9 cellular contexts compared by ENCODE assay signal in the genomic region with DNA sequence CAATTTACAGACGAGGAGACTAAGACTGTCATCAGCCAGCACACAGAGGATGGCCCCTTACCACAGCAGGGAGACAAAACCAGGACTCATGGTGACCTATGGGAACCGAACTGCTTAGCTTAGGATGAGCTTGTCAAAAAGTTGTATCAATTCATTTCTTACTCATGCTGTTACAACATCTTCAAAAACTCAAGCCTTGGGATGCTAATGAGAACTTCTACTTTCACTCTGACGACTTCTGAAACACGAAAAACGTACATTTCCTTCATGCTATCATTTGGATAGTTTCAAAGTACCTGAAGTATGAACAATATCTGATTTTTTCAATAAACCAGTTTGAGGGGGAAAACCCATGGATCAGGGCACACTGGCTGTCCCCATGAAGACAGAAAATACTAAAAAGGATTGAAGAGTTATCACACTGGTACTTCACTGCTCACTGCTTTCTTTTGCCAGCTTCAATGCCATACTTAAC. TPM values are rescaled to one million over a fixed set of nuclear protein-coding genes. Genes with fewer than 3 reads are reported as not detected.
DNase-seq lines count a peak whose midpoint lies in the region; ATAC-seq and TF ChIP-seq lines count a peak whose summit lies in the region.
"Had no signal": no experiment of that assay in that cellular context is flagged by ENCODE, and none has a peak within 500 bp of the region (broad histone marks: within the 10 kb centered on the region; RNA-seq: fewer than 3 reads in every experiment).

No MANE protein-coding gene starts in this region.

- no peaks in the 10 kb centered on the region for H3K9me3 ChIP-seq in CD4-positive, CD25-positive, alpha-beta regulatory T cell (ENCODE audit: control insufficient read depth in 2 of 2, low read length in 2 of 2)
- H3K9me3 ChIP-seq: uterus had no signal

- H3K36me3 Mint-ChIP-seq in CD4-positive, CD25-positive, alpha-beta regulatory T cell: peaks cover 8% of the 10 kb centered on the region
- H3K36me3 Mint-ChIP-seq in activated B cell treated with CpG ODN at 0.5 μM for 24 hours (ENCODE audit: low read depth): peaks cover 5% of the 10 kb centered on the region

- H3K4me3 ChIP-seq in CD4-positive, CD25-positive, alpha-beta regulatory T cell (ENCODE audit: low read depth, low read length): peak overlapping the region; percentile 93
- H3K4me3 ChIP-seq: uterus had no signal

- no peaks in the 10 kb centered on the region for H3K27me3 Mint-ChIP-seq in CD4-positive, CD25-positive, alpha-beta regulatory T cell
- no peaks in the 10 kb centered on the region for H3K27me3 Mint-ChIP-seq in activated B cell treated with CpG ODN at 0.5 μM for 24 hours

- peaks cover 0 to 2% (median 0%) of the 10 kb centered on the region in 7 donors for H3K9me3 Mint-ChIP-seq in CD4-positive, CD25-positive, alpha-beta regulatory T cell
- H3K9me3 Mint-ChIP-seq in activated B cell treated with CpG ODN at 0.5 μM for 24 hours: no peaks in the 10 kb centered on the region

- no peak for TF ChIP-seq CTCF in activated B cell treated with CpG ODN at 0.5 μM for 24 hours (IDR thresholded peaks at IDR 0.05)

- H3K36me3 ChIP-seq in CD4-positive, CD25-positive, alpha-beta regulatory T cell (ENCODE audit: control insufficient read depth, insufficient read depth, low read length): no peaks in the 10 kb centered on the region
- H3K36me3 ChIP-seq: uterus had no signal

- CTCF ChIA-PET in activated B cell treated with CpG ODN at 0.5 μM for 24 hours (lab: Charles Lee): interaction anchor here (1.0 kb wide), 2 partner anchors 24 to 41 kb away, joined by 3 to 4 read pairs; no protein-coding TSS in a partner anchor

- POLR2A ChIA-PET in activated B cell treated with CpG ODN at 0.5 μM for 24 hours (lab: Charles Lee): interaction anchor here (0.7 to 2.5 kb wide), 13 partner anchors 10 to 93 kb away, joined by 3 to 25 read pairs (median 4); a partner anchor contains a TSS

- peak in 1 of 3 donors; percentile 76 for DNase-seq in CD4-positive, CD25-positive, alpha-beta regulatory T cell
- DNase-seq in activated B cell treated with CpG ODN at 0.5 μM for 24 hours: no peak
- DNase-seq in G401 (ENCODE audit: low spot score): no peak
- DNase-seq in NCI-H146 (lab: John Stamatoyannopoulos, UW): no peak
- no peak for DNase-seq in mucosa of gallbladder (ENCODE audit: low spot score)
- no peak for DNase-seq in cerebellar cortex (ENCODE audit: low spot score)
- DNase-seq: uterus had no signal

- ATAC-seq in CD4-positive, CD25-positive, alpha-beta regulatory T cell (ENCODE audit: low read depth in 2 of 2): peak; percentile 25 to 35
- peak; percentile 40 for ATAC-seq in GM19372 (IDR thresholded peaks at IDR 0.05; ENCODE audit: low read depth, unreplicated experiment)
- ATAC-seq in HG03097 (IDR thresholded peaks at IDR 0.05; ENCODE audit: low FRiP score, unreplicated experiment): peak; percentile 50
- peak; percentile 53 for ATAC-seq in activated B cell treated with CpG ODN at 0.5 μM for 24 hours (ENCODE audit: low read depth)

- peak overlapping the region; percentile 92 for H3K27ac ChIP-seq in CD4-positive, CD25-positive, alpha-beta regulatory T cell (ENCODE audit: insufficient read depth, low read length, poor library complexity, severe bottlenecking)
- H3K27ac ChIP-seq: uterus had no signal

- H3K27me3 ChIP-seq in CD4-positive, CD25-positive, alpha-beta regulatory T cell (ENCODE audit: control insufficient read depth, insufficient read depth, low read length): no peaks in the 10 kb centered on the region
- H3K27me3 ChIP-seq: uterus had no signal

- H3K4me1 Mint-ChIP-seq in CD4-positive, CD25-positive, alpha-beta regulatory T cell: peaks cover 30 to 92% (median 72%) of the 10 kb centered on the region in 4 donors
- H3K4me1 Mint-ChIP-seq in activated B cell treated with CpG ODN at 0.5 μM for 24 hours: peaks cover 56% of the 10 kb centered on the region

- peak overlapping the region; percentile 82 to 94 (median 88) for H3K4me3 Mint-ChIP-seq in CD4-positive, CD25-positive, alpha-beta regulatory T cell
- peak overlapping the region; percentile 78 for H3K4me3 Mint-ChIP-seq in activated B cell treated with CpG ODN at 0.5 μM for 24 hours

- H3K4me1 ChIP-seq in CD4-positive, CD25-positive, alpha-beta regulatory T cell (ENCODE audit: control insufficient read depth, insufficient read depth, low read length, poor library complexity, severe bottlenecking): peaks cover 76% of the 10 kb centered on the region
- H3K4me1 ChIP-seq: uterus had no signal

- intact Hi-C loops in activated B cell treated with CpG ODN at 0.5 μM for 24 hours (cut with micrococcal nuclease): loop anchor here (1.0 to 10.0 kb wide), 13 partner anchors 13 to 932 kb away; a partner anchor contains a TSS

- peak overlapping the region; percentile 98 to 100 (median 99) for H3K27ac Mint-ChIP-seq in CD4-positive, CD25-positive, alpha-beta regulatory T cell
- peak overlapping the region; percentile 98 for H3K27ac Mint-ChIP-seq in activated B cell treated with CpG ODN at 0.5 μM for 24 hours

- in situ Hi-C loops in G401 (cut with HindIII; ENCODE audit: low sequenced_read_pairs): no loop called here

RNA-seq across cellular contexts. Expression of a gene that starts 31.9 kb away (rescaled TPM):
- total RNA-seq in CD4-positive, CD25-positive, alpha-beta regulatory T cell: 76.7 TPM
- polyA plus RNA-seq in CD4-positive, CD25-positive, alpha-beta regulatory T cell: 10 to 100 TPM in 3 of 4 donors, 1 to 10 TPM in 1; 9.7 to 12.5 (median 11.8) TPM
- total RNA-seq in activated B cell treated with CpG ODN at 0.5 μM for 24 hours (22.2 and 25.4 TPM in 2 replicates), mucosa of gallbladder (16.5 TPM)
- 0.80 and 1.8 TPM in 2 replicates for total RNA-seq in G401 (2014; rRNA removed; shearing (Covaris generic))
